ENCODE assay signal across 19 cellular contexts in genomic region chr2:65388626-65389390, GRCh38. TPM values are rescaled to one million over a fixed set of nuclear protein-coding genes. Genes with fewer than 3 reads are reported as not detected.
DNase-seq lines count a peak whose midpoint lies in the region; ATAC-seq, FAIRE-seq and TF ChIP-seq lines count a peak whose summit lies in the region.
"Had no signal": no experiment of that assay in that cellular context is flagged by ENCODE, and none has a peak within 500 bp of the region (broad histone marks: within the 10 kb centered on the region; RNA-seq: fewer than 3 reads in every experiment).

No MANE protein-coding gene starts in this region.

- no peak for TF ChIP-seq RAD21 in HepG2 (CRISPR knock-in tag; IDR thresholded peaks at IDR 0.05)

- H3K36me3 ChIP-seq in HepG2 (replicated peaks in 1 of 2; ENCODE audit: control insufficient read depth in 1 of 2, insufficient read depth in 2 of 2, low read length in 2 of 2): peaks cover 3 to 8% of the 10 kb centered on the region in 2 experiments
- H3K36me3 ChIP-seq in right lobe of liver: no peaks in the 10 kb centered on the region
- H3K36me3 ChIP-seq: transverse colon had no signal

- H3K27ac ChIP-seq in HepG2 (ENCODE audit: extremely low read length, insufficient read depth, low read length) (no peak overlapping the region), right lobe of liver (no peak overlapping the region)
- H3K27ac ChIP-seq: transverse colon had no signal

- no peaks in the 10 kb centered on the region for H3K9me3 Mint-ChIP-seq in activated naive CD4-positive, alpha-beta T cell treated with anti-CD3 and anti-CD28 coated beads, Interleukin-2, amount 50 U/mL, for 72 hours
- H3K9me3 Mint-ChIP-seq: activated CD4-positive, alpha-beta T cell treated with anti-CD3 and anti-CD28 coated beads, Interleukin-2, amount 10 ng/mL, durations not matched to agents 7 days and 5 days; CD4-positive, alpha-beta T cell; T-helper 2 cell treated with Interferon-gamma antibody and Interleukin-4, amounts not matched to agents 5 μg/mL and 100 μg/mL, for 36 hours had no signal

- H3K9ac ChIP-seq in HepG2 (ENCODE audit: insufficient read depth, low read depth, low read length): no peak overlapping the region

- H3K4me2 ChIP-seq in HepG2 (ENCODE audit: low read depth, low read length): no peak overlapping the region

- TF ChIP-seq EP300 in HepG2 (IDR thresholded peaks at IDR 0.05; ENCODE audit: low read depth in 2 of 2, low read length in 2 of 2) (no peak), HepG2 (CRISPR knock-in tag; IDR thresholded peaks at IDR 0.05; ENCODE audit: borderline replicate concordance) (no peak)

- 95% methylated on average over 3 of the region's 3 CpGs for WGBS in HepG2 (ENCODE audit: low lambda C conversion rate)
- WGBS in right lobe of liver (ENCODE audit: insufficient coverage, low coverage, low lambda C conversion rate, missing lambda C conversion rate): 95% methylated on average over 2 of the region's 3 CpGs

- in situ Hi-C loops in HepG2 (cut with HindIII; ENCODE audit: extremely low pct_ligation_motif_present, low pct_unique_long_range_greater_than_20kb): no loop called here

- no peaks in the 10 kb centered on the region for H3K9me3 ChIP-seq in HepG2 (ENCODE audit: low read length)
- H3K9me3 ChIP-seq in right lobe of liver: no peaks in the 10 kb centered on the region
- H3K9me3 ChIP-seq: transverse colon had no signal

- peaks cover 92% of the 10 kb centered on the region for H3K79me2 ChIP-seq in HepG2 (ENCODE audit: insufficient read depth, low read length)

- H3K27me3 ChIP-seq in HepG2 (ENCODE audit: control insufficient read depth in 1 of 2, insufficient read depth in 2 of 2, low read length in 2 of 2): no peaks in the 10 kb centered on the region
- no peaks in the 10 kb centered on the region for H3K27me3 ChIP-seq in right lobe of liver
- H3K27me3 ChIP-seq: transverse colon had no signal

- TF ChIP-seq POLR2A in HepG2 (IDR thresholded peaks at IDR 0.05; ENCODE audit: insufficient read depth in 1 of 2, low read depth in 2 of 2, low read length in 2 of 2) (no peak), right lobe of liver (IDR thresholded peaks at IDR 0.05) (no peak)

- H3K27ac Mint-ChIP-seq in activated naive CD4-positive, alpha-beta T cell treated with anti-CD3 and anti-CD28 coated beads, Interleukin-2, amount 50 U/mL, for 72 hours: no peak overlapping the region
- H3K27ac Mint-ChIP-seq: activated CD4-positive, alpha-beta T cell treated with anti-CD3 and anti-CD28 coated beads, Interleukin-2, amount 10 ng/mL, durations not matched to agents 7 days and 5 days; CD4-positive, alpha-beta T cell; T-helper 2 cell treated with Interferon-gamma antibody and Interleukin-4, amounts not matched to agents 5 μg/mL and 100 μg/mL, for 36 hours had no signal

- H3K4me1 ChIP-seq in HepG2 (ENCODE audit: insufficient read depth, low read length) (peaks cover 81% of the 10 kb centered on the region), right lobe of liver (peaks cover 0 to 41% (median 15%) of the 10 kb centered on the region in 4 donors)

- TF ChIP-seq CTCF in HepG2 (CRISPR knock-in tag; IDR thresholded peaks at IDR 0.05) (no peak), right lobe of liver (IDR thresholded peaks at IDR 0.05) (no peak)

- no peaks in the 10 kb centered on the region for H3K36me3 Mint-ChIP-seq in activated naive CD4-positive, alpha-beta T cell treated with anti-CD3 and anti-CD28 coated beads, Interleukin-2, amount 50 U/mL, for 72 hours

- H4K20me1 ChIP-seq in HepG2 (ENCODE audit: insufficient read depth, low read length): peaks cover 75% of the 10 kb centered on the region

- intact Hi-C loops in HepG2 (cut with micrococcal nuclease; ENCODE audit: unreplicated experiment): no loop called here
- intact Hi-C loops in right lobe of liver (cut with DNase I): no loop called here

- DNase-seq in HepG2 (ENCODE audit: low spot score): no peak
- DNase-seq in right lobe of liver: no peak
- DNase-seq in foreskin melanocyte: peak; percentile 68
- no peak for DNase-seq in activated CD4-positive, alpha-beta T cell treated with anti-CD3 and anti-CD28 coated beads, Interleukin-2, amount 50 U/mL, for 4 hours
- DNase-seq in activated CD8-positive, alpha-beta memory T cell treated with anti-CD3 and anti-CD28 coated beads, Interleukin-2, amount 50 U/mL, for 48 hours: no peak
- DNase-seq in NCI-H1092 treated with DMSO at 0.1 percent for 48 hours (lab: John Stamatoyannopoulos, UW): no peak
- DNase-seq in activated naive CD4-positive, alpha-beta T cell treated with anti-CD3 and anti-CD28 coated beads, Interleukin-2, amount 50 U/mL, for 72 hours (ENCODE audit: low spot score in 2 of 2): no peak
- DNase-seq: activated CD4-positive, alpha-beta T cell treated with anti-CD3 and anti-CD28 coated beads, Interleukin-2, amount 10 ng/mL, durations not matched to agents 7 days and 5 days; activated naive CD4-positive, alpha-beta T cell treated with anti-CD3 and anti-CD28 coated beads, Interleukin-2, amount 50 U/mL, for 16 hours; CD4-positive, alpha-beta T cell; GOT3; hippocampal formation; NCI-H1436 treated with DMSO at 0.1 percent for 48 hours; SHP77 treated with DMSO at 0.1 percent for 48 hours; stimulated activated CD4-positive, alpha-beta T cell treated with anti-CD3 and anti-CD28 coated beads, Interleukin-4, amount 100 ng/mL, for 24 hours; stimulated activated CD8-positive, alpha-beta memory T cell treated with anti-CD3 and anti-CD28 coated beads, Interleukin-4, amount 100 ng/mL, for 48 hours; transverse colon had no signal

- CTCF ChIA-PET in HepG2 (lab: Yijun Ruan, JAX; ENCODE audit: low intra/inter-chr PET ratio, low total read pairs): no interaction called here

- H3K4me3 ChIP-seq in HepG2 (replicated peaks in 1 of 3; ENCODE audit: insufficient read depth in 1 of 3, low read depth in 2 of 3, low read length in 3 of 3): no peak overlapping the region
- H3K4me3 ChIP-seq in right lobe of liver: no peak overlapping the region
- H3K4me3 ChIP-seq: transverse colon had no signal

- POLR2A ChIA-PET in HepG2 (lab: Yijun Ruan, JAX): no interaction called here

- no peak for ATAC-seq in HepG2
- no peak for ATAC-seq in right lobe of liver
- peak; percentile 41; the same call in 2 of the 3 replicates for ATAC-seq in SK-N-SH treated with all-trans-retinoic acid at 6 μM for 48 hours
- no peak for ATAC-seq in activated naive CD4-positive, alpha-beta T cell treated with anti-CD3 and anti-CD28 coated beads, Interleukin-2, amount 50 U/mL, for 72 hours

- no TSS peak for BruUV-seq in HepG2 (replicated peaks; lab: Mats Ljungman, UMichigan)

- H2AFZ ChIP-seq in HepG2 (ENCODE audit: low read length): no peak overlapping the region

- no peak for FAIRE-seq in HepG2 (lab: Jason Lieb, UNC)

TF ChIP-seq in HepG2, 621 proteins besides CTCF, POLR2A, EP300 and RAD21 (continues in another document):
- no peak for TF ChIP-seq MAZ (IDR thresholded peaks at IDR 0.05; ENCODE audit: borderline replicate concordance, low read depth, low read length)
- TF ChIP-seq MAZ (CRISPR knock-in tag; IDR thresholded peaks at IDR 0.05; ENCODE audit: low read depth): no peak
- TF ChIP-seq ZFP36L2 (CRISPR knock-in tag; IDR thresholded peaks at IDR 0.05): no peak
- TF ChIP-seq ZNF30 (CRISPR knock-in tag; IDR thresholded peaks at IDR 0.05): 0 out of 2 replicates have a peak, but pooled peaks have one; percentile 11
- 0 out of 2 replicates have a peak, but pooled peaks have one; percentile 1 for TF ChIP-seq ZFX (CRISPR knock-in tag; IDR thresholded peaks at IDR 0.05; ENCODE audit: low read depth)
- no peak for TF ChIP-seq EED (CRISPR knock-in tag; IDR thresholded peaks at IDR 0.05)
- TF ChIP-seq ZNF563 (CRISPR knock-in tag; IDR thresholded peaks at IDR 0.05): no peak
- no peak for TF ChIP-seq ZNF292 (CRISPR knock-in tag; IDR thresholded peaks at IDR 0.05; ENCODE audit: borderline replicate concordance, low read depth)

TF ChIP-seq in SK-N-SH treated with all-trans-retinoic acid at 6 μM for 48 hours, 23 proteins besides CTCF, POLR2A, EP300 and RAD21 (continues in another document):
- TF ChIP-seq ZNF8 (CRISPR knock-in tag; IDR thresholded peaks at IDR 0.05) (no peak), TCF4 (CRISPR knock-in tag; IDR thresholded peaks at IDR 0.05; ENCODE audit: borderline replicate concordance) (no peak), ARNTL (CRISPR knock-in tag; IDR thresholded peaks at IDR 0.05; ENCODE audit: borderline replicate concordance, low read depth) (no peak), OSR1 (CRISPR knock-in tag; IDR thresholded peaks at IDR 0.05) (no peak), TOX (CRISPR knock-in tag; IDR thresholded peaks at IDR 0.05; ENCODE audit: borderline replicate concordance) (no peak), CSDC2 (CRISPR knock-in tag; IDR thresholded peaks at IDR 0.05) (no peak)

RNA-seq across cellular contexts. Expression of gene SPRED2, which starts 43.6 kb away (rescaled TPM):
- total RNA-seq in HepG2 (2016; rRNA removed; fragmentation: Illumina TruSeq; extraction: Trizol): 13.0 and 17.7 TPM in 2 replicates
- total RNA-seq in HepG2 (2016; cell fraction: cytosol; rRNA removed; fragmentation: Illumina TruSeq; extraction: Trizol; ENCODE audit: low read depth): 8.2 and 14.6 TPM in 2 replicates
- 13.6 and 15.0 TPM in 2 replicates for total RNA-seq in HepG2 (2016; cell fraction: insoluble cytoplasmic fraction; rRNA removed; fragmentation: Illumina TruSeq; extraction: Trizol)
- total RNA-seq in HepG2 (2016; cell fraction: membrane; rRNA removed; fragmentation: Illumina TruSeq; extraction: Trizol): 14.7 and 17.3 TPM in 2 replicates
- total RNA-seq in HepG2 (2016; cell fraction: nucleus; rRNA removed; fragmentation: Illumina TruSeq; extraction: Trizol): 17.1 and 21.0 TPM in 2 replicates
- 34.4 and 37.0 TPM in 2 replicates for polyA plus RNA-seq in HepG2 (2011; rRNA removed)
- polyA plus RNA-seq in HepG2 (2011; cell fraction: cytosol; rRNA removed): 35.1 and 36.7 TPM in 2 replicates
- 42.3 and 51.3 TPM in 2 replicates for polyA plus RNA-seq in HepG2 (2011; cell fraction: nucleus; rRNA removed)
- polyA plus RNA-seq in HepG2 (2012): 50.2 and 57.7 TPM in 2 replicates
- 7.2 and 7.7 TPM in 2 replicates for polyA plus RNA-seq in HepG2 (2016; cell fraction: cytosol; fragmentation: Illumina TruSeq; extraction: Trizol; ENCODE audit: low read depth)
- polyA plus RNA-seq in HepG2 (2016; cell fraction: insoluble cytoplasmic fraction; fragmentation: Illumina TruSeq; extraction: Trizol; ENCODE audit: low read depth): 35.3 and 42.4 TPM in 2 replicates
- polyA plus RNA-seq in HepG2 (2016; cell fraction: membrane; fragmentation: Illumina TruSeq; extraction: Trizol; ENCODE audit: low read depth): 18.9 and 19.9 TPM in 2 replicates
- 39.6 and 40.2 TPM in 2 replicates for polyA plus RNA-seq in HepG2 (2016; cell fraction: nucleus; fragmentation: Illumina TruSeq; extraction: Trizol; ENCODE audit: insufficient read depth, low read depth)
- polyA minus RNA-seq in HepG2 (2011; rRNA and poly(A)+ RNA removed; ENCODE audit: low replicate concordance): 4.9 and 74.4 TPM in 2 replicates
- 42.6 and 50.6 TPM in 2 replicates for polyA minus RNA-seq in HepG2 (2011; cell fraction: cytosol; rRNA and poly(A)+ RNA removed)
- 36.3 and 43.9 TPM in 2 replicates for polyA minus RNA-seq in HepG2 (2011; cell fraction: nucleus; rRNA and poly(A)+ RNA removed)
- total RNA-seq in right lobe of liver: 10 to 100 TPM; 11.0 to 22.5 (median 15.2) TPM
- 1 to 10 TPM; 3.5 to 8.3 TPM for total RNA-seq in activated naive CD4-positive, alpha-beta T cell treated with anti-CD3 and anti-CD28 coated beads, Interleukin-2, amount 50 U/mL, for 72 hours
